ENCODE assay signal across 17 cellular contexts in the genomic region with DNA sequence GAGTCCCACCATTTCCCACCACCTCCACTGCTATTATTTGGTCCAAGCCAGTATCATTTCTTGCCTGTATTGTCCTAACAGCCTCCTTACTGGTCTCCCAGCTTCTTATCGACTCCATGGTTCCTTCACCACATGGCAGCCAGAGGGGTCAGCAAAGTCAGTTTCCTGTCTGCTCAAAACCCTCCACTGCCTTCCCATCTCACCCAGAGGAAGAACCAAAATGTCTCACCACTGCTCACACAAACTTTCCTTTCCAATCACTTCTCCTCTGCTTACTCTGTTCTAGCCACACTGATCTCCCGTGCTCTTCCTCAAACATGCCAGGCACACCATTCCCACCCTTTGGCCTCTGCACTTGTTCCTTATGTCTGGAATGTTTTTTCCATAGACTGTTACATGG. TPM values are rescaled to one million over a fixed set of nuclear protein-coding genes. Genes with fewer than 3 reads are reported as not detected.
DNase-seq lines count a peak whose midpoint lies in the region; ATAC-seq and TF ChIP-seq lines count a peak whose summit lies in the region.
"Had no signal": no experiment of that assay in that cellular context is flagged by ENCODE, and none has a peak within 500 bp of the region (broad histone marks: within the 10 kb centered on the region; RNA-seq: fewer than 3 reads in every experiment).

No MANE protein-coding gene starts in this region.

- intact Hi-C loops in heart right ventricle (cut with DNase I), result no loop called here
- intact Hi-C loops in dendritic cell treated with granulocyte-macrophage colony-stimulating factor and Interleukin-4, amounts not matched to agents 40 ng/mL and 50 ng/mL, for 4 days (cut with micrococcal nuclease), result no loop called here

- no peaks in the 10 kb centered on the region for H3K27me3 ChIP-seq in cardiac muscle cell
- no peaks in the 10 kb centered on the region for H3K27me3 ChIP-seq in heart right ventricle
- H3K27me3 ChIP-seq in RWPE2 (ENCODE audit: insufficient read depth, poor library complexity, severe bottlenecking), result no peaks in the 10 kb centered on the region
- no peaks in the 10 kb centered on the region for H3K27me3 ChIP-seq in thoracic aorta (replicated peaks; ENCODE audit: insufficient read depth)
- H3K27me3 ChIP-seq: esophagus muscularis mucosa, Peyer's patch had no signal

- DNase-seq in cardiac muscle cell (ENCODE audit: low read depth in 1 of 2, low spot score in 1 of 2), result no peak
- no peak for DNase-seq in heart right ventricle
- DNase-seq in RWPE2 (ENCODE audit: low spot score), result no peak
- DNase-seq in thoracic aorta (ENCODE audit: low spot score), result no peak
- DNase-seq in stimulated activated naive CD4-positive, alpha-beta T cell (lab: John Stamatoyannopoulos, UW), result no peak
- DNase-seq: cerebellar nuclear complex; NCI-H1417; NCI-H345; Peyer's patch; posterior cingulate gyrus; stimulated activated CD8-positive, alpha-beta memory T cell treated with anti-CD3 and anti-CD28 coated beads, Interleukin-4, amount 100 ng/mL, for 48 hours had no signal

- H3K27ac Mint-ChIP-seq in dendritic cell treated with granulocyte-macrophage colony-stimulating factor and Interleukin-4, amounts not matched to agents 40 ng/mL and 50 ng/mL, for 4 days, result peak overlapping the region; percentile 11

- no peak for TF ChIP-seq CTCF in cardiac muscle cell (IDR thresholded peaks at IDR 0.05; ENCODE audit: low read depth, low read length)
- TF ChIP-seq CTCF in heart right ventricle (IDR thresholded peaks at IDR 0.05), result no peak
- TF ChIP-seq CTCF in RWPE2 (IDR thresholded peaks at IDR 0.05; ENCODE audit: poor library complexity, severe bottlenecking), result no peak
- TF ChIP-seq CTCF in thoracic aorta (IDR thresholded peaks at IDR 0.05), result no peak

- H3K27me3 Mint-ChIP-seq in dendritic cell treated with granulocyte-macrophage colony-stimulating factor and Interleukin-4, amounts not matched to agents 40 ng/mL and 50 ng/mL, for 4 days, result no peaks in the 10 kb centered on the region

- H3K36me3 Mint-ChIP-seq in dendritic cell treated with granulocyte-macrophage colony-stimulating factor and Interleukin-4, amounts not matched to agents 40 ng/mL and 50 ng/mL, for 4 days (ENCODE audit: low read depth), result peaks cover 83% of the 10 kb centered on the region

- 71 to 72% methylated on average over 2 of the region's 2 CpGs for WGBS in heart right ventricle, 2 donors

- H3K4me1 Mint-ChIP-seq in dendritic cell treated with granulocyte-macrophage colony-stimulating factor and Interleukin-4, amounts not matched to agents 40 ng/mL and 50 ng/mL, for 4 days (ENCODE audit: low read depth), result peaks cover 53% of the 10 kb centered on the region

- H3K36me3 ChIP-seq in cardiac muscle cell (no peaks in the 10 kb centered on the region), heart right ventricle (peaks cover 0 to 72% (median 0%) of the 10 kb centered on the region in 9 donors), RWPE2 (ENCODE audit: low read depth) (peaks cover 100% of the 10 kb centered on the region), thoracic aorta (peaks cover 4% of the 10 kb centered on the region)

- H3K4me3 Mint-ChIP-seq in dendritic cell treated with granulocyte-macrophage colony-stimulating factor and Interleukin-4, amounts not matched to agents 40 ng/mL and 50 ng/mL, for 4 days, result no peak overlapping the region

- no peaks in the 10 kb centered on the region for H3K9me3 Mint-ChIP-seq in dendritic cell treated with granulocyte-macrophage colony-stimulating factor and Interleukin-4, amounts not matched to agents 40 ng/mL and 50 ng/mL, for 4 days

- H3K4me3 ChIP-seq in cardiac muscle cell, result no peak overlapping the region
- H3K4me3 ChIP-seq in heart right ventricle, result no peak overlapping the region
- no peak overlapping the region for H3K4me3 ChIP-seq in RWPE2 (ENCODE audit: severe bottlenecking)
- H3K4me3 ChIP-seq in thoracic aorta, result no peak overlapping the region
- H3K4me3 ChIP-seq: esophagus muscularis mucosa, Peyer's patch had no signal

- H3K27ac ChIP-seq in cardiac muscle cell, result peak overlapping the region; percentile 57
- H3K27ac ChIP-seq in heart right ventricle, result peak overlapping the region in 5 of 10 donors; percentile 18 to 51 (median 28)
- peak overlapping the region; percentile 66 for H3K27ac ChIP-seq in RWPE2 (ENCODE audit: poor library complexity, severe bottlenecking)
- H3K27ac ChIP-seq in thoracic aorta, result peak overlapping the region; percentile 35 to 47
- H3K27ac ChIP-seq: Peyer's patch had no signal

- H3K9me3 ChIP-seq in cardiac muscle cell (ENCODE audit: low read depth) (no peaks in the 10 kb centered on the region), heart right ventricle (no peaks in the 10 kb centered on the region), RWPE2 (ENCODE audit: severe bottlenecking) (no peaks in the 10 kb centered on the region), thoracic aorta (no peaks in the 10 kb centered on the region)
- H3K9me3 ChIP-seq: esophagus muscularis mucosa, Peyer's patch had no signal

- peaks cover 24% of the 10 kb centered on the region for H3K4me1 ChIP-seq in cardiac muscle cell (ENCODE audit: low read depth)
- H3K4me1 ChIP-seq in heart right ventricle, result peaks cover 22 to 94% (median 79%) of the 10 kb centered on the region in 9 donors
- peaks cover 39% of the 10 kb centered on the region for H3K4me1 ChIP-seq in RWPE2 (ENCODE audit: insufficient read depth, poor library complexity, severe bottlenecking)
- H3K4me1 ChIP-seq in thoracic aorta (ENCODE audit: control insufficient read depth in 1 of 2, low read depth in 2 of 2), result peaks cover 73 to 86% of the 10 kb centered on the region in 2 donors

- no peak for ATAC-seq in heart right ventricle
- ATAC-seq in RWPE2 (ENCODE audit: low read depth), result no peak
- no peak for ATAC-seq in thoracic aorta (ENCODE audit: insufficient number of reproducible peaks, low FRiP score, low read depth)
- no peak for ATAC-seq in activated CD4-positive, CD25-positive, alpha-beta regulatory T cell treated with anti-CD3 and anti-CD28 coated beads, Interleukin-2, amount 50 U/mL, for 24 hours
- no peak for ATAC-seq in HG03354 (IDR thresholded peaks at IDR 0.05; ENCODE audit: poor library complexity, severe bottlenecking, unreplicated experiment)

RNA-seq across cellular contexts. Expression of gene BCL2L1, which starts 39.7 kb away (rescaled TPM):
- total RNA-seq in cardiac muscle cell (74.6 and 81.2 TPM in 2 replicates), heart right ventricle (10 to 100 TPM; 34.7 to 97.4 (median 45.9) TPM), thoracic aorta (100 to 1,000 TPM; 137 to 187 TPM)
- polyA plus RNA-seq in cardiac muscle cell (37.8 and 40.5 TPM in 2 replicates), heart right ventricle (100 to 1,000 TPM in 1 of 2 donors, 10 to 100 TPM in 1; 35.2 to 128 TPM)

RNA-seq across cellular contexts. Expression of gene COX4I2, which starts 45.2 kb away (rescaled TPM):
- not detected in 2 replicates for total RNA-seq in cardiac muscle cell
- 0.81 and 0.97 TPM in 2 replicates for polyA plus RNA-seq in cardiac muscle cell
- total RNA-seq in heart right ventricle, result 10 to 100 TPM in 3 of 10 donors, 1 to 10 TPM in 7; 3.8 to 20.1 (median 7.5) TPM
- polyA plus RNA-seq in heart right ventricle, result 100 to 1,000 TPM in 1 of 2 donors, 10 to 100 TPM in 1; 30.4 to 103 TPM
- 1 to 10 TPM in 1 of 2 donors, not detected in 1; 4.9 TPM for total RNA-seq in thoracic aorta
- total RNA-seq: H4, HT-29 had no signal

RNA-seq across cellular contexts. Expression of gene TPX2, which starts 56.2 kb away (rescaled TPM):
- total RNA-seq in cardiac muscle cell (15.2 and 120 TPM in 2 replicates), heart right ventricle (1 to 10 TPM in 4 of 10 donors, under 1 TPM in 6; 0.17 to 9.6 (median 0.85) TPM), thoracic aorta (1 to 10 TPM; 1.5 TPM)
- polyA plus RNA-seq in cardiac muscle cell (12.3 and 91.0 TPM in 2 replicates), heart right ventricle (under 1 TPM; 0.29 to 0.72 TPM)
